20 cellular contexts compared by ENCODE assay signal in the genomic region with DNA sequence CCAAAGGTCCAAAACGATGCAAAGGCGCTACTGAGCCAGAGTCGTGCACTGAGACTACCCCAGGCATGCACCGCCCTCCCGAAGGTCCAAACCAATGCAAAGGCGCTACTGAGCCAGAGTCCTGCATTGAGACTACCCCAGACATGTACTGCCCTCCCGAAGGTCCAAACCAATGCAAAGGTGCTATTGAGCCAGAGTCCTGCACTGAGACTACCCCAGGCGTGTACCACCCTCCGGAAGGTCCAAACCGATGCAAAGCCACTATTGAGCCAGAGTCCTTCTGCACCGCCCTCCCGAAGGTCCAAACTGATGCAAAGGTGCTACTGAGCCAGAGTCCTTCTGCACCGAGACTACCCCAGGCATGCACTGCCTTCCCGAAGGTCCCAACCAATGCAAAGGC.
"Had no signal": no experiment of that assay in that cellular context is flagged by ENCODE, and none has a peak within 500 bp of the region (broad histone marks: within the 10 kb centered on the region; RNA-seq: fewer than 3 reads in every experiment).

No MANE protein-coding gene starts in this region.

- H3K4me1 ChIP-seq: SJSA1 had no signal

- H3K27ac ChIP-seq: SJSA1, SK-N-MC had no signal

- H3K9me3 ChIP-seq: SJSA1 had no signal

- H3K27me3 ChIP-seq: SJSA1 had no signal

- H3K27ac Mint-ChIP-seq: T-helper 1 cell treated with Interleukin-12 subunit alpha and Interleukin-12 subunit beta and Interleukin-4 antibody, amounts not matched to agents 30 μg/mL and 1 μg/mL, for 36 hours had no signal

- DNase-seq: KBM-7, MV-4-11, NCI-H1048, NCI-H1105, NCI-H1417, NCI-H1436 treated with DMSO at 0.1 percent for 48 hours, NCI-H1694, NCI-H187 treated with DMSO at 0.1 percent for 48 hours, NCI-H2029 treated with DMSO at 0.1 percent for 48 hours, NCI-H345, NCI-H446 treated with DMSO at 0.1 percent for 48 hours, NCI-H524, NCI-H526 treated with DMSO at 0.1 percent for 48 hours, NCI-H748 treated with DMSO at 0.1 percent for 48 hours, Right ventricle myocardium superior, RPMI8226, SIG-M5 had no signal

- H3K4me3 Mint-ChIP-seq: T-helper 1 cell treated with Interleukin-12 subunit alpha and Interleukin-12 subunit beta and Interleukin-4 antibody, amounts not matched to agents 30 μg/mL and 1 μg/mL, for 36 hours had no signal

- H3K4me3 ChIP-seq: SJSA1, SK-N-MC had no signal

- H3K36me3 ChIP-seq: SJSA1 had no signal
